ENCODE assay signal across 8 cellular contexts in the genomic region with DNA sequence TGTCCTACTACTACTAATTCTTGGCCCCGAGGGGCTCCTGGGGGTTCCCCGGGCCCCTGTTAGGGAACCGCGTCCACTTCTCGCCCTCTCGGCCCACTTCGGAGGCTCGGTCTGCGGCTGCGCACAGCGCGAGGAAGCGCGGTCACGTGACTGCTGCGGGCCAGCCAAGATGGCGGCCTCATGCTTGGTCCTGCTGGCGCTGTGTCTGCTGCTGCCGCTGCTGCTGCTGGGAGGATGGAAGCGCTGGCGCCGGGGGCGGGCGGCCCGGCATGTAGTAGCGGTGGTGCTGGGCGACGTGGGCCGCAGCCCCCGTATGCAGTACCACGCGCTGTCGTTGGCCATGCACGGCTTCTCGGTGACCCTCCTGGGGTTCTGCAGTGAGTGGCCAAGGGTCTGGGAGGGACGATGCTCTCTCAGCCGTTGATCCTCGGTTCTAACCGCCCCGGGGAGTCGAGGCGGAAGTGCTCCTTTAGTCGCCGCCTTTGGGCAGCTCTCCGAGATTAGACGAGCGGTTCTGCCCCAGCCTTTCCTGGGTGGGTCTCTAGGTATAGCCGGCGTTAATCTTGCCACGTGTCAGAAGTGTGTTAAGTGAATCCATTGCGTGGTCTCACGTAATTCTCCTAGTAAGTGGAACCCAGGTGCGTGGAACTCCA. TPM values are rescaled to one million over a fixed set of nuclear protein-coding genes. Genes with fewer than 3 reads are reported as not detected.
DNase-seq lines count a peak whose midpoint lies in the region; ATAC-seq and TF ChIP-seq lines count a peak whose summit lies in the region.

A gene with protein sequence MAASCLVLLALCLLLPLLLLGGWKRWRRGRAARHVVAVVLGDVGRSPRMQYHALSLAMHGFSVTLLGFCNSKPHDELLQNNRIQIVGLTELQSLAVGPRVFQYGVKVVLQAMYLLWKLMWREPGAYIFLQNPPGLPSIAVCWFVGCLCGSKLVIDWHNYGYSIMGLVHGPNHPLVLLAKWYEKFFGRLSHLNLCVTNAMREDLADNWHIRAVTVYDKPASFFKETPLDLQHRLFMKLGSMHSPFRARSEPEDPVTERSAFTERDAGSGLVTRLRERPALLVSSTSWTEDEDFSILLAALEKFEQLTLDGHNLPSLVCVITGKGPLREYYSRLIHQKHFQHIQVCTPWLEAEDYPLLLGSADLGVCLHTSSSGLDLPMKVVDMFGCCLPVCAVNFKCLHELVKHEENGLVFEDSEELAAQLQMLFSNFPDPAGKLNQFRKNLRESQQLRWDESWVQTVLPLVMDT (plus strand): TSS at position 163 of the 653 bp plus-strand sequence. CDS start 7 bp downstream, at position 170.

- ATAC-seq in GM19043 (IDR thresholded peaks at IDR 0.05; ENCODE audit: low read depth, unreplicated experiment) (peak; percentile 81), HG03354 (IDR thresholded peaks at IDR 0.05; ENCODE audit: poor library complexity, severe bottlenecking, unreplicated experiment) (peak; percentile 90), left lobe of liver (peak; percentile 94)

- intact Hi-C loops in activated CD4-positive, alpha-beta T cell treated with anti-CD3 and anti-CD28 coated beads, Interleukin-2, amount 10 ng/mL, durations not matched to agents 24 days and 14 days (cut with micrococcal nuclease), result loop anchor here (2.0 to 5.0 kb wide), 2 partner anchors 25 to 40 kb away; a partner anchor contains a TSS

- H3K4me1 Mint-ChIP-seq in activated CD4-positive, alpha-beta T cell treated with anti-CD3 and anti-CD28 coated beads, Interleukin-2, amount 10 ng/mL, durations not matched to agents 24 days and 14 days, result peaks cover 23% of the 10 kb centered on the region

- DNase-seq in Ammon's horn (ENCODE audit: low spot score) (peak; percentile 91), NCI-H524 treated with DMSO at 0.1 percent for 48 hours (lab: John Stamatoyannopoulos, UW) (peak; percentile 24), coronary artery (ENCODE audit: low spot score) (peak; percentile 91), left lobe of liver (ENCODE audit: low spot score) (peak; percentile 88)
- DNase-seq in activated CD4-positive, alpha-beta T cell treated with anti-CD3 and anti-CD28 coated beads, Interleukin-2, amount 10 ng/mL, durations not matched to agents 24 days and 14 days, result peak; percentile 97
- peak; percentile 85 for DNase-seq in stimulated activated CD4-positive, alpha-beta T cell treated with anti-CD3 and anti-CD28 coated beads, Interleukin-2, amount 100 ng/mL, for 4 hours (ENCODE audit: low read depth)

- H3K27ac ChIP-seq in coronary artery, result peak within 1 kb of the TSS; percentile 71 to 86

- H3K4me3 Mint-ChIP-seq in activated CD4-positive, alpha-beta T cell treated with anti-CD3 and anti-CD28 coated beads, Interleukin-2, amount 10 ng/mL, durations not matched to agents 24 days and 14 days, result peak within 1 kb of the TSS; percentile 100

- peak within 1 kb of the TSS; percentile 95 for H3K4me3 ChIP-seq in coronary artery

- peak within 1 kb of the TSS; percentile 99 for H3K27ac Mint-ChIP-seq in activated CD4-positive, alpha-beta T cell treated with anti-CD3 and anti-CD28 coated beads, Interleukin-2, amount 10 ng/mL, durations not matched to agents 24 days and 14 days

- H3K27me3 Mint-ChIP-seq in activated CD4-positive, alpha-beta T cell treated with anti-CD3 and anti-CD28 coated beads, Interleukin-2, amount 10 ng/mL, durations not matched to agents 24 days and 14 days, result no peaks in the 10 kb centered on the region

- H3K36me3 Mint-ChIP-seq in activated CD4-positive, alpha-beta T cell treated with anti-CD3 and anti-CD28 coated beads, Interleukin-2, amount 10 ng/mL, durations not matched to agents 24 days and 14 days (ENCODE audit: low read depth), result peaks cover 18% of the 10 kb centered on the region

- no peak for TF ChIP-seq CTCF in coronary artery (IDR thresholded peaks at IDR 0.05)

- H3K9me3 Mint-ChIP-seq in activated CD4-positive, alpha-beta T cell treated with anti-CD3 and anti-CD28 coated beads, Interleukin-2, amount 10 ng/mL, durations not matched to agents 24 days and 14 days, result no peaks in the 10 kb centered on the region

RNA-seq across cellular contexts. Expression of the gene that starts here (rescaled TPM):
- total RNA-seq in activated CD4-positive, alpha-beta T cell treated with anti-CD3 and anti-CD28 coated beads, Interleukin-2, amount 10 ng/mL, durations not matched to agents 24 days and 14 days, result 36.1 and 37.1 TPM in 2 replicates
- 14.9 TPM for total RNA-seq in left lobe of liver

Comparison
In these comparisons a context has a peak if more than half of its experiments do, and no peak if none do; other contexts are left out.
1. Peak in every context shown above with its lines: DNase-seq, ATAC-seq, H3K4me3 ChIP-seq and H3K27ac ChIP-seq.
2. DNase-seq: peak in every context shown above with its lines; median percentile 97 in activated CD4-positive, alpha-beta T cell treated with anti-CD3 and anti-CD28 coated beads, Interleukin-2, amount 10 ng/mL, durations not matched to agents 24 days and 14 days; 91 in Ammon's horn; 91 in coronary artery; 88 in left lobe of liver; 85 in stimulated activated CD4-positive, alpha-beta T cell treated with anti-CD3 and anti-CD28 coated beads, Interleukin-2, amount 100 ng/mL, for 4 hours; 24 in NCI-H524 treated with DMSO at 0.1 percent for 48 hours.